ENCODE assay signal across 15 cellular contexts in the genomic region with DNA sequence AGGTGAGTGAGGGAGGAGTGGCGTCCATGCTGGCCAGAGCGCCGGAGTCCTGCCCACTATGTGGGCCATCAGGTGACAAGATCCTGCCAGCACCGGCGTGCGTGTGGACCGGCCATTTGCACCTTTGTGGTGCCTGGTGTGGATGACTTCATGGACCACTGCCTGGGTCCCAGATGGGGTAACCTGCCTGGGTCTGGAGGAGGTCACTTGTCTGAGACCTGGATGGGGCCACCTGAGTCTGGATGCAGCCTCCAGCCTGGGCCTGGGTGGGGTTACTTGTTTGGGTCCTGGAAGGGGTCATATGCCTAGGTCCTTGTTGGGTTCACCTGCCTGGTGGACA.
"Had no signal": no experiment of that assay in that cellular context is flagged by ENCODE, and none has a peak within 500 bp of the region (broad histone marks: within the 10 kb centered on the region; RNA-seq: fewer than 3 reads in every experiment).

No MANE protein-coding gene starts in this region.

- H3K9me3 ChIP-seq: adrenal gland had no signal

- H3K4me1 ChIP-seq: adrenal gland, foreskin keratinocyte had no signal

- H3K36me3 ChIP-seq: adrenal gland had no signal

- H3K4me3 ChIP-seq: adrenal gland, dorsolateral prefrontal cortex, hepatocyte had no signal

- H3K27ac Mint-ChIP-seq: nephron; T-helper 1 cell treated with Interleukin-12 subunit alpha and Interleukin-12 subunit beta and Interleukin-4 antibody, amounts not matched to agents 30 μg/mL and 1 μg/mL, for 36 hours had no signal

- H3K27ac ChIP-seq: adrenal gland, dorsolateral prefrontal cortex, foreskin keratinocyte, hepatocyte, VCaP had no signal

- DNase-seq: activated CD4-positive, alpha-beta T cell treated with anti-CD3 and anti-CD28 coated beads, Interleukin-2, amount 50 U/mL, for 1 hour; activated CD8-positive, alpha-beta memory T cell treated with anti-CD3 and anti-CD28 coated beads, Interleukin-2, amount 50 U/mL, for 4 hours; activated naive CD4-positive, alpha-beta T cell treated with anti-CD3 and anti-CD28 coated beads, Interleukin-2, amount 50 U/mL, for 16 hours; activated T-cell treated with anti-CD3 and anti-CD28 coated beads, Interleukin-2, amount 50 U/mL, for 4 hours; foreskin keratinocyte; midbrain; retina; stimulated activated naive CD8-positive, alpha-beta T cell treated with anti-CD3 and anti-CD28 coated beads, Interleukin-15, Interleukin-2, amounts not matched to agents 100 U/mL and 50 U/mL, for 24 hours; substantia nigra had no signal

- H3K27me3 ChIP-seq: adrenal gland, dorsolateral prefrontal cortex, hepatocyte had no signal

- H3K4me3 Mint-ChIP-seq: activated T-cell treated with anti-CD3 and anti-CD28 coated beads, Interleukin-2, amount 50 U/mL, for 4 hours; nephron; T-helper 1 cell treated with Interleukin-12 subunit alpha and Interleukin-12 subunit beta and Interleukin-4 antibody, amounts not matched to agents 30 μg/mL and 1 μg/mL, for 36 hours had no signal

- ATAC-seq: activated T-cell treated with anti-CD3 and anti-CD28 coated beads, Interleukin-2, amount 50 U/mL, for 4 hours; foreskin keratinocyte; stimulated activated naive CD8-positive, alpha-beta T cell treated with anti-CD3 and anti-CD28 coated beads, Interleukin-15, Interleukin-2, amounts not matched to agents 100 U/mL and 50 U/mL, for 24 hours had no signal

- H3K9me3 Mint-ChIP-seq: activated T-cell treated with anti-CD3 and anti-CD28 coated beads, Interleukin-2, amount 50 U/mL, for 4 hours; nephron; T-helper 1 cell treated with Interleukin-12 subunit alpha and Interleukin-12 subunit beta and Interleukin-4 antibody, amounts not matched to agents 30 μg/mL and 1 μg/mL, for 36 hours had no signal
